8 cellular contexts compared by ENCODE assay signal in genomic region chr2:102735431-102736130, GRCh38. TPM values are rescaled to one million over a fixed set of nuclear protein-coding genes. Genes with fewer than 3 reads are reported as not detected.
DNase-seq lines count a peak whose midpoint lies in the region; ATAC-seq and FAIRE-seq lines count a peak whose summit lies in the region.

No MANE protein-coding gene starts in this region.

- POLR2A ChIA-PET in activated CD4-positive, alpha-beta T cell treated with anti-CD3 and anti-CD28 coated beads, Interleukin-2, amount 10 ng/mL, durations not matched to agents 7 days and 5 days (lab: Charles Lee), result no interaction called here

- 68 to 69% methylated on average over 16 of the region's 16 CpGs for WGBS in ectodermal cell, 2 experiments

- H3K4me3 ChIP-seq in ectodermal cell (ENCODE audit: insufficient read depth, low read depth, low read length), result peak overlapping the region; percentile 75

- no peaks in the 10 kb centered on the region for H3K27me3 Mint-ChIP-seq in activated CD4-positive, alpha-beta T cell treated with anti-CD3 and anti-CD28 coated beads, Interleukin-2, amount 10 ng/mL, durations not matched to agents 7 days and 5 days
- no peaks in the 10 kb centered on the region for H3K27me3 Mint-ChIP-seq in naive B cell

- no peaks in the 10 kb centered on the region for H3K9me3 ChIP-seq in ectodermal cell (ENCODE audit: control insufficient read depth, low read length)

- ATAC-seq in naive B cell (ENCODE audit: low read depth in 2 of 2), result no peak

- peaks cover 10% of the 10 kb centered on the region for H3K36me3 ChIP-seq in ectodermal cell (ENCODE audit: control insufficient read depth, insufficient read depth, low read length)

- H3K4me3 Mint-ChIP-seq in activated CD4-positive, alpha-beta T cell treated with anti-CD3 and anti-CD28 coated beads, Interleukin-2, amount 10 ng/mL, durations not matched to agents 7 days and 5 days, result peak overlapping the region; percentile 89
- H3K4me3 Mint-ChIP-seq in naive B cell, result peak overlapping the region; percentile 90 to 98 (median 97)

- DNase-seq in activated CD4-positive, alpha-beta T cell treated with anti-CD3 and anti-CD28 coated beads, Interleukin-2, amount 10 ng/mL, durations not matched to agents 7 days and 5 days, result no peak
- no peak for DNase-seq in activated CD4-positive, alpha-beta T cell treated with anti-CD3 and anti-CD28 coated beads for 1 hour
- DNase-seq in OCI-M1 (lab: John Stamatoyannopoulos, UW), result peak; percentile 29
- DNase-seq in naive B cell, result no peak
- DNase-seq in NCI-H446 treated with DMSO at 0.1 percent for 48 hours (lab: John Stamatoyannopoulos, UW), result no peak
- DNase-seq in HTR-8/SVneo (ENCODE audit: insufficient read length, low spot score), result no peak
- no peak for DNase-seq in germinal center (ENCODE audit: low spot score)

- no peaks in the 10 kb centered on the region for H3K9me3 Mint-ChIP-seq in activated CD4-positive, alpha-beta T cell treated with anti-CD3 and anti-CD28 coated beads, Interleukin-2, amount 10 ng/mL, durations not matched to agents 7 days and 5 days
- H3K9me3 Mint-ChIP-seq in naive B cell, result no peaks in the 10 kb centered on the region

- peak overlapping the region; percentile 92 for H3K27ac Mint-ChIP-seq in activated CD4-positive, alpha-beta T cell treated with anti-CD3 and anti-CD28 coated beads, Interleukin-2, amount 10 ng/mL, durations not matched to agents 7 days and 5 days
- peak overlapping the region in 3 of 6 donors; percentile 79 to 93 (median 88) for H3K27ac Mint-ChIP-seq in naive B cell

- no peak overlapping the region for H3K27ac ChIP-seq in ectodermal cell (ENCODE audit: insufficient read depth, low read depth, low read length, poor library complexity, severe bottlenecking)

- FAIRE-seq in HTR-8/SVneo (lab: Jason Lieb, UNC), result no peak

- peaks cover 33% of the 10 kb centered on the region for H3K4me1 Mint-ChIP-seq in activated CD4-positive, alpha-beta T cell treated with anti-CD3 and anti-CD28 coated beads, Interleukin-2, amount 10 ng/mL, durations not matched to agents 7 days and 5 days
- H3K4me1 Mint-ChIP-seq in naive B cell, result peaks cover 25 to 31% (median 30%) of the 10 kb centered on the region in 3 donors

- H3K27me3 ChIP-seq in ectodermal cell (ENCODE audit: control insufficient read depth, insufficient read depth, low read length, poor library complexity, severe bottlenecking), result no peaks in the 10 kb centered on the region

- peaks cover 6% of the 10 kb centered on the region for H3K4me1 ChIP-seq in ectodermal cell (ENCODE audit: control insufficient read depth, insufficient read depth, low read length)

- CTCF ChIA-PET in activated CD4-positive, alpha-beta T cell treated with anti-CD3 and anti-CD28 coated beads, Interleukin-2, amount 10 ng/mL, durations not matched to agents 7 days and 5 days (lab: Charles Lee), result interaction anchor here (1.1 kb wide), 1 partner anchor 18 kb away, joined by 4 read pairs; no protein-coding TSS in a partner anchor

- H3K36me3 Mint-ChIP-seq in activated CD4-positive, alpha-beta T cell treated with anti-CD3 and anti-CD28 coated beads, Interleukin-2, amount 10 ng/mL, durations not matched to agents 7 days and 5 days (ENCODE audit: low read depth), result peaks cover 12% of the 10 kb centered on the region
- no peaks in the 10 kb centered on the region for H3K36me3 Mint-ChIP-seq in naive B cell

RNA-seq across cellular contexts. Expression of gene TMEM182, which starts 26.2 kb away (rescaled TPM):
- total RNA-seq in activated CD4-positive, alpha-beta T cell treated with anti-CD3 and anti-CD28 coated beads, Interleukin-2, amount 10 ng/mL, durations not matched to agents 7 days and 5 days, result 1 to 10 TPM; 2.5 to 4.1 TPM
- polyA plus RNA-seq in ectodermal cell (2013, experiment 1 of 4), result 7.2 TPM
- 7.2 TPM for polyA plus RNA-seq in ectodermal cell (2013, experiment 2 of 4)
- polyA plus RNA-seq in ectodermal cell (2013, experiment 3 of 4), result 6.5 TPM
- 5.6 TPM for polyA plus RNA-seq in ectodermal cell (2013, experiment 4 of 4)
- 10 to 100 TPM in 1 of 6 donors, 1 to 10 TPM in 5; 6.6 to 18.2 (median 7.5) TPM for polyA plus RNA-seq in naive B cell (ENCODE audit: low read depth in 6 of 6)
